21 cellular contexts compared by ENCODE assay signal in genomic region chr1:96478228-96478627, GRCh38.
"Had no signal": no experiment of that assay in that cellular context is flagged by ENCODE, and none has a peak within 500 bp of the region (broad histone marks: within the 10 kb centered on the region; RNA-seq: fewer than 3 reads in every experiment).

No MANE protein-coding gene starts in this region.

- H3K36me3 ChIP-seq: esophagus muscularis mucosa, left lung, lower lobe of right lung, neutrophil, right lobe of liver, thoracic aorta had no signal

- H3K27me3 ChIP-seq: esophagus muscularis mucosa, left lung, neutrophil, right lobe of liver had no signal

- H3K9me3 ChIP-seq: esophagus muscularis mucosa, left lung, lower lobe of right lung, neutrophil, right lobe of liver, thoracic aorta had no signal

- DNase-seq: activated CD4-positive, alpha-beta T cell treated with anti-CD3 and anti-CD28 coated beads, Interleukin-2, amount 50 U/mL, for 1 hour; activated CD8-positive, alpha-beta memory T cell treated with anti-CD3 and anti-CD28 coated beads, Interleukin-2, amount 10 ng/mL, durations not matched to agents 7 days and 5 days; activated CD8-positive, alpha-beta T cell treated with anti-CD3 and anti-CD28 coated beads, Interleukin-2, amount 10 ng/mL, durations not matched to agents 7 days and 5 days; activated naive CD4-positive, alpha-beta T cell; activated T-cell treated with anti-CD3 and anti-CD28 coated beads, Interleukin-2, amount 50 U/mL, for 48 hours; dermis blood vessel endothelial cell; effector CD4-positive, alpha-beta T cell; foreskin melanocyte; left lung; lower lobe of right lung; mesendoderm; natural killer cell; right lobe of liver; stimulated activated CD4-positive, alpha-beta T cell treated with anti-CD3 and anti-CD28 coated beads, Interleukin-12 subunit alpha, Interleukin-12 subunit beta, amount 100 ng/mL, for 4 hours; stimulated activated CD4-positive, alpha-beta T cell treated with anti-CD3 and anti-CD28 coated beads, Interleukin-4, amount 100 ng/mL, for 1 hour; T-helper 9 cell; trophoblast cell had no signal

- H3K4me3 ChIP-seq: esophagus muscularis mucosa, left lung, lower lobe of right lung, right lobe of liver, skin epidermis, thoracic aorta had no signal

- H3K27ac ChIP-seq: esophagus muscularis mucosa, left lung, lower lobe of right lung, neutrophil, right lobe of liver, skin epidermis, thoracic aorta had no signal

- H3K4me1 ChIP-seq: left lung, lower lobe of right lung, right lobe of liver had no signal
